In the genomic region with DNA sequence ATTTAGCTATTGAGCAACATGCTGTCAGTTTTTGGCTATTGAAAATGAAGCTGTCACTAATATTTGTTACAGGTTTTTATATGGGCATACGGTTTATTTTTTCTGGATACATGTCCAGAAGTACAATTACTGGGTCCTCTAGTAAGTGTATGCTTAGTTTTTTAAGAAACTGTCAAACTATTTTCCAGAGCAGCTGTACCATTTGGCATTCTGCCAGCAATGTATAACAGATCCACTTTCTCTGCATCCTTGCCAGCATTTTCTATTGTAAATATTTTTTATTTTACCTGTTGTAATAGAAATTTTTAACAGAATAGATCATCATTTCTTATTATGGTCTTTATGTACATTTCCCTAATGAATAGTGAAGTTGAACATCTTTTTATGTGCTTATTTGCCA, we compare ENCODE assay signal across 27 cellular contexts.
"Had no signal": no experiment of that assay in that cellular context is flagged by ENCODE, and none has a peak within 500 bp of the region (broad histone marks: within the 10 kb centered on the region; RNA-seq: fewer than 3 reads in every experiment).

No MANE protein-coding gene starts in this region.

- H3K27me3 ChIP-seq: brain microvascular endothelial cell, dorsolateral prefrontal cortex, esophagus muscularis mucosa, foreskin keratinocyte, gastrocnemius medialis, heart left ventricle had no signal

- H3K9me3 ChIP-seq: esophagus muscularis mucosa, gastrocnemius medialis, heart left ventricle had no signal

- H3K27ac ChIP-seq: brain microvascular endothelial cell, coronary artery, dorsolateral prefrontal cortex, esophagus muscularis mucosa, foreskin keratinocyte, gastrocnemius medialis, heart left ventricle, WERI-Rb-1 had no signal

- H3K4me3 ChIP-seq: coronary artery, dorsolateral prefrontal cortex, esophagus muscularis mucosa, gastrocnemius medialis, heart left ventricle had no signal

- ATAC-seq: activated CD4-positive, CD25-positive, alpha-beta regulatory T cell treated with anti-CD3 and anti-CD28 coated beads, Interleukin-2, amount 50 U/mL, for 24 hours; activated CD8-positive, alpha-beta T cell treated with anti-CD3 and anti-CD28 coated beads for 36 hours; activated T-cell treated with anti-CD3 and anti-CD28 coated beads, Interleukin-2, amount 50 U/mL, for 4 hours; activated T-helper 17 cell treated with anti-CD3 and anti-CD28 coated beads, Interleukin-2, amount 50 U/mL, for 72 hours; effector memory CD8-positive, alpha-beta T cell; foreskin keratinocyte; gastrocnemius medialis; heart left ventricle had no signal

- H3K4me1 ChIP-seq: esophagus muscularis mucosa, foreskin keratinocyte, gastrocnemius medialis, heart left ventricle had no signal

- DNase-seq: activated B cell treated with CpG ODN at 0.5 μM for 24 hours; activated CD4-positive, alpha-beta T cell treated with anti-CD3 and anti-CD28 coated beads for 48 hours; activated CD4-positive, alpha-beta T cell treated with anti-CD3 and anti-CD28 coated beads, Interleukin-2, amount 50 U/mL, for 1 hour; activated CD4-positive, alpha-beta T cell treated with anti-CD3 and anti-CD28 coated beads, Interleukin-2, amount 50 U/mL, for 48 hours; activated CD8-positive, alpha-beta memory T cell treated with anti-CD3 and anti-CD28 coated beads for 24 hours; activated CD8-positive, alpha-beta T cell treated with anti-CD3 and anti-CD28 coated beads for 36 hours; activated effector memory CD4-positive, alpha-beta T cell treated with Interleukin-2 at 50 U/mL for 16 hours; activated gamma-delta T cell treated with Interleukin-2 at 50 U/mL for 16 hours; activated naive CD4-positive, alpha-beta T cell treated with anti-CD3 and anti-CD28 coated beads, Interleukin-2, amount 50 U/mL, for 16 hours; activated naive CD4-positive, alpha-beta T cell treated with Interleukin-2 at 50 U/mL for 16 hours; activated T-cell treated with anti-CD3 and anti-CD28 coated beads, Interleukin-2, amount 50 U/mL, for 4 hours; amniotic stem cell; anterior cingulate cortex; brain microvascular endothelial cell; dorsolateral prefrontal cortex; effector memory CD8-positive, alpha-beta T cell; foreskin keratinocyte; gastrocnemius medialis; glutamatergic neuron; heart left ventricle; hypothalamus; T1000; WERI-Rb-1 had no signal

- H3K36me3 ChIP-seq: brain microvascular endothelial cell, esophagus muscularis mucosa, gastrocnemius medialis, heart left ventricle, WERI-Rb-1 had no signal
